12 cellular contexts compared by ENCODE assay signal in the genomic region with DNA sequence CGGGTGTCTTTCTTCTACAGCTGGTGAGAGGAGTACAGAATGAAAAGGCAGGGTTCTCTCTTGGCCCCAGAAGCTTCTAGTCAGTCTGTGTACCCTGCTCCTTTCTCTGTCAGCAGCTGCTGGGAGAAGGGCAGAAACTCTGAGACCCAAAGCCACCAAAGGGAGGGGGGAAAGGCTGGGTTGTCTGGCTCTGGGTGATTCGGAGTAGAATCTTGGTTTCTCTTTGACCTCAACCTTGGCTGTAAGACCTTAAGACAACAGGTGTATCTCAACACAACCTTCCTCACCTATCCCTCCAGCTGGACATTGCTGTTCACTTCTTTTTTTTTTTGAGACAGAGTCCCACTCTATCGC. TPM values are rescaled to one million over a fixed set of nuclear protein-coding genes. Genes with fewer than 3 reads are reported as not detected.
A peak's percentile ranks its signal among the peaks of the same experiment; 100 is the strongest.
DNase-seq lines count a peak whose midpoint lies in the region; ATAC-seq and TF ChIP-seq lines count a peak whose summit lies in the region.
"Had no signal": no experiment of that assay in that cellular context is flagged by ENCODE, and none has a peak within 500 bp of the region (broad histone marks: within the 10 kb centered on the region; RNA-seq: fewer than 3 reads in every experiment).

No MANE protein-coding gene starts in this region.

- no peak for TF ChIP-seq CTCF in liver (IDR thresholded peaks at IDR 0.05; ENCODE audit: low read depth, low read length, missing input control)

- H3K9me3 ChIP-seq in T-helper 17 cell (ENCODE audit: control insufficient read depth, low read length, poor library complexity, severe bottlenecking) (no peaks in the 10 kb centered on the region), liver (ENCODE audit: control insufficient read depth in 4 of 4, low read length in 3 of 4) (no peaks in the 10 kb centered on the region), stomach smooth muscle (ENCODE audit: control insufficient read depth in 2 of 2, low read length in 2 of 2) (no peaks in the 10 kb centered on the region)
- H3K9me3 ChIP-seq: HAP-1 had no signal

- ATAC-seq in T-helper 17 cell (no peak), GM19328 (IDR thresholded peaks at IDR 0.05; ENCODE audit: unreplicated experiment) (no peak)

- H3K27ac Mint-ChIP-seq in T-helper 1 cell treated with Interleukin-12 subunit alpha and Interleukin-12 subunit beta and Interleukin-4 antibody, amounts not matched to agents 30 μg/mL and 1 μg/mL, for 36 hours: no peak overlapping the region
- H3K27ac Mint-ChIP-seq in T-helper 17 cell: peak overlapping the region; percentile 100

- no peak overlapping the region for H3K4me3 ChIP-seq in liver (ENCODE audit: low read depth in 1 of 3, low read length in 3 of 3)
- peak overlapping the region in 1 of 2 donors; percentile 17 for H3K4me3 ChIP-seq in stomach smooth muscle (ENCODE audit: low read length in 2 of 2)
- H3K4me3 ChIP-seq: HAP-1 had no signal

- H3K27me3 Mint-ChIP-seq in T-helper 1 cell treated with Interleukin-12 subunit alpha and Interleukin-12 subunit beta and Interleukin-4 antibody, amounts not matched to agents 30 μg/mL and 1 μg/mL, for 36 hours (ENCODE audit: low read depth): peaks cover 29% of the 10 kb centered on the region
- no peaks in the 10 kb centered on the region for H3K27me3 Mint-ChIP-seq in T-helper 17 cell

- no peaks in the 10 kb centered on the region for H3K36me3 Mint-ChIP-seq in T-helper 1 cell treated with Interleukin-12 subunit alpha and Interleukin-12 subunit beta and Interleukin-4 antibody, amounts not matched to agents 30 μg/mL and 1 μg/mL, for 36 hours (ENCODE audit: low read depth)
- H3K36me3 Mint-ChIP-seq in T-helper 17 cell (ENCODE audit: low read depth): peaks cover under 1% of the 10 kb centered on the region

- H3K4me1 ChIP-seq in liver (ENCODE audit: control insufficient read depth in 4 of 4, insufficient read depth in 4 of 4, low read length in 3 of 4) (peaks cover 11 to 60% (median 37%) of the 10 kb centered on the region in 4 donors), stomach smooth muscle (ENCODE audit: control insufficient read depth, insufficient read depth, low read length) (peaks cover 74% of the 10 kb centered on the region)

- 74% methylated on average over 3 of the region's 3 CpGs for WGBS in liver

- H3K4me3 Mint-ChIP-seq in T-helper 1 cell treated with Interleukin-12 subunit alpha and Interleukin-12 subunit beta and Interleukin-4 antibody, amounts not matched to agents 30 μg/mL and 1 μg/mL, for 36 hours: peak overlapping the region; percentile 28
- peak overlapping the region; percentile 66 for H3K4me3 Mint-ChIP-seq in T-helper 17 cell

- peak overlapping the region; percentile 48 to 58 for H3K27ac ChIP-seq in liver (ENCODE audit: low read depth in 1 of 2, low read length in 2 of 2)
- H3K27ac ChIP-seq in stomach smooth muscle (ENCODE audit: low read length): peak overlapping the region; percentile 66
- H3K27ac ChIP-seq: 22Rv1 had no signal

- H3K36me3 ChIP-seq in liver (ENCODE audit: control insufficient read depth in 4 of 4, insufficient read depth in 3 of 4, low read depth in 1 of 4, low read length in 3 of 4) (no peaks in the 10 kb centered on the region), stomach smooth muscle (ENCODE audit: control insufficient read depth in 2 of 2, insufficient read depth in 2 of 2, low read length in 2 of 2) (no peaks in the 10 kb centered on the region)
- H3K36me3 ChIP-seq: HAP-1 had no signal

- H3K27me3 ChIP-seq in liver (ENCODE audit: control insufficient read depth in 4 of 4, insufficient read depth in 4 of 4, low read length in 3 of 4) (no peaks in the 10 kb centered on the region), stomach smooth muscle (ENCODE audit: control insufficient read depth in 1 of 2, insufficient read depth in 2 of 2, low read length in 2 of 2) (no peaks in the 10 kb centered on the region)

- H3K9ac ChIP-seq in liver (ENCODE audit: low read depth in 1 of 2, low read length in 2 of 2): peak overlapping the region in 1 of 2 donors; percentile 37
- peak overlapping the region; percentile 31 to 42 for H3K9ac ChIP-seq in stomach smooth muscle (ENCODE audit: low read length in 2 of 2)

- DNase-seq in T-helper 1 cell: no peak
- DNase-seq in T-helper 17 cell: no peak
- no peak for DNase-seq in NOMO-1 (lab: John Stamatoyannopoulos, UW; ENCODE audit: unreplicated experiment in 2 of 2)
- no peak for DNase-seq in ureter (ENCODE audit: low spot score)
- DNase-seq: MV-4-11; stimulated activated CD8-positive, alpha-beta memory T cell treated with anti-CD3 and anti-CD28 coated beads, Interleukin-4, amount 100 ng/mL, for 48 hours had no signal

- TF ChIP-seq RAD21 in liver (IDR thresholded peaks at IDR 0.05): no peak

- no peaks in the 10 kb centered on the region for H3K9me3 Mint-ChIP-seq in T-helper 1 cell treated with Interleukin-12 subunit alpha and Interleukin-12 subunit beta and Interleukin-4 antibody, amounts not matched to agents 30 μg/mL and 1 μg/mL, for 36 hours

- peaks cover 70% of the 10 kb centered on the region for H3K4me1 Mint-ChIP-seq in T-helper 1 cell treated with Interleukin-12 subunit alpha and Interleukin-12 subunit beta and Interleukin-4 antibody, amounts not matched to agents 30 μg/mL and 1 μg/mL, for 36 hours (ENCODE audit: low read depth)
- peaks cover 77% of the 10 kb centered on the region for H3K4me1 Mint-ChIP-seq in T-helper 17 cell

TF ChIP-seq in liver, 16 proteins besides CTCF, POLR2A, EP300 and RAD21 (continues in another document):
- TF ChIP-seq GABPA (IDR thresholded peaks at IDR 0.05 in 1 of 2, conservative IDR thresholded peaks at IDR 0.05 in 1 of 2) (no peak), NR2F2 (IDR thresholded peaks at IDR 0.05) (no peak), SP1 (IDR thresholded peaks at IDR 0.05) (no peak), EGR1 (IDR thresholded peaks at IDR 0.05; ENCODE audit: low read depth in 2 of 2) (no peak), FOXA1 (IDR thresholded peaks at IDR 0.05) (no peak), HNF4G (IDR thresholded peaks at IDR 0.05) (no peak), JUND (IDR thresholded peaks at IDR 0.05) (no peak), FOXA2 (IDR thresholded peaks at IDR 0.05) (no peak), RXRA (IDR thresholded peaks at IDR 0.05) (no peak)
- TF ChIP-seq, protein P1, sequence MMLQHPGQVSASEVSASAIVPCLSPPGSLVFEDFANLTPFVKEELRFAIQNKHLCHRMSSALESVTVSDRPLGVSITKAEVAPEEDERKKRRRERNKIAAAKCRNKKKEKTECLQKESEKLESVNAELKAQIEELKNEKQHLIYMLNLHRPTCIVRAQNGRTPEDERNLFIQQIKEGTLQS (IDR thresholded peaks at IDR 0.05): no peak
- TF ChIP-seq, protein P2, sequence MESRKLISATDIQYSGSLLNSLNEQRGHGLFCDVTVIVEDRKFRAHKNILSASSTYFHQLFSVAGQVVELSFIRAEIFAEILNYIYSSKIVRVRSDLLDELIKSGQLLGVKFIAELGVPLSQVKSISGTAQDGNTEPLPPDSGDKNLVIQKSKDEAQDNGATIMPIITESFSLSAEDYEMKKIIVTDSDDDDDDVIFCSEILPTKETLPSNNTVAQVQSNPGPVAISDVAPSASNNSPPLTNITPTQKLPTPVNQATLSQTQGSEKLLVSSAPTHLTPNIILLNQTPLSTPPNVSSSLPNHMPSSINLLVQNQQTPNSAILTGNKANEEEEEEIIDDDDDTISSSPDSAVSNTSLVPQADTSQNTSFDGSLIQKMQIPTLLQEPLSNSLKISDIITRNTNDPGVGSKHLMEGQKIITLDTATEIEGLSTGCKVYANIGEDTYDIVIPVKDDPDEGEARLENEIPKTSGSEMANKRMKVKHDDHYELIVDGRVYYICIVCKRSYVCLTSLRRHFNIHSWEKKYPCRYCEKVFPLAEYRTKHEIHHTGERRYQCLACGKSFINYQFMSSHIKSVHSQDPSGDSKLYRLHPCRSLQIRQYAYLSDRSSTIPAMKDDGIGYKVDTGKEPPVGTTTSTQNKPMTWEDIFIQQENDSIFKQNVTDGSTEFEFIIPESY (IDR thresholded peaks at IDR 0.05): no peak
- TF ChIP-seq, protein P3, sequence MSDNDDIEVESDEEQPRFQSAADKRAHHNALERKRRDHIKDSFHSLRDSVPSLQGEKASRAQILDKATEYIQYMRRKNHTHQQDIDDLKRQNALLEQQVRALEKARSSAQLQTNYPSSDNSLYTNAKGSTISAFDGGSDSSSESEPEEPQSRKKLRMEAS (IDR thresholded peaks at IDR 0.05): no peak

RNA-seq across cellular contexts. Expression of a gene that starts 3.3 kb away (rescaled TPM):
- total RNA-seq in T-helper 17 cell (100 to 1,000 TPM; 102 to 145 TPM), liver (1 to 10 TPM in 1 of 2 donors, under 1 TPM in 1; 0.84 to 2.3 TPM), ureter (26.0 TPM)
- 10 to 100 TPM in 1 of 2 donors, 1 to 10 TPM in 1; 8.8 to 13.7 TPM for polyA plus RNA-seq in liver

RNA-seq across cellular contexts. Expression of a gene that starts 18.1 kb away (rescaled TPM):
- total RNA-seq in T-helper 17 cell (100 to 1,000 TPM; 101 to 106 TPM), liver (10 to 100 TPM; 24.0 to 43.7 TPM), ureter (91.3 TPM)
- polyA plus RNA-seq in liver: 10 to 100 TPM in 1 of 2 donors, 1 to 10 TPM in 1; 7.9 to 23.1 TPM

RNA-seq across cellular contexts. Expression of a gene that starts 36.6 kb away (rescaled TPM):
- total RNA-seq in T-helper 17 cell (100 to 1,000 TPM; 168 to 176 TPM), liver (10 to 100 TPM; 17.1 to 17.9 TPM), ureter (121 TPM)
- polyA plus RNA-seq in liver: 10 to 100 TPM; 11.4 to 12.9 TPM

RNA-seq across cellular contexts. Expression of a gene that starts 41.0 kb away (rescaled TPM):
- total RNA-seq in T-helper 17 cell: 10 to 100 TPM; 29.8 to 32.2 TPM
- 10 to 100 TPM in 1 of 2 donors, 1 to 10 TPM in 1; 8.5 to 10.3 TPM for total RNA-seq in liver
- polyA plus RNA-seq in liver: 1 to 10 TPM; 3.2 to 6.3 TPM
- total RNA-seq in ureter: 54.7 TPM

RNA-seq across cellular contexts. Expression of a gene that starts 49.5 kb away (rescaled TPM):
- total RNA-seq in T-helper 17 cell (10 to 100 TPM; 73.7 to 77.5 TPM), liver (10 to 100 TPM; 31.0 to 37.1 TPM), ureter (87.9 TPM)
- 10 to 100 TPM; 19.2 to 27.2 TPM for polyA plus RNA-seq in liver
